ENCODE assay signal across 17 cellular contexts in the genomic region with DNA sequence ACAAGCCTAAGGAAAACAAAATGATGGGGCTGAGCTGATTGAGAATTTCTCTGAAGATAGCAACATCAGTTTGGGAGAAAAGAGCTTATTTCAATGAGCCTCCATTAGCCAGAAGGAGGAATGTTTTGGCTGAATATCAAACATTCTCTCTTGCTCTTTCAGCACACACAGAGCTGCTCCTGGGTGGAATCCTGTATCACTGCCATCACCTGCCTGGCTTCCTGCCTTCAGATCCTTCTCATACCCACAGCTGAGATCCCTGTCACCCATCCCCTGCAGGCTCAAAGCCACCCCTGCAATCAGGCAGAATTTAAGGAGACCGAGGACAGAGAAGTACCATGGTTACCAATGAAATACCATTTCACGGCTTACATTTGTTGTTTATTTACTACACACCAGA. TPM values are rescaled to one million over a fixed set of nuclear protein-coding genes. Genes with fewer than 3 reads are reported as not detected.
"Had no signal": no experiment of that assay in that cellular context is flagged by ENCODE, and none has a peak within 500 bp of the region (broad histone marks: within the 10 kb centered on the region; RNA-seq: fewer than 3 reads in every experiment).

No MANE protein-coding gene starts in this region.

- H3K36me3 ChIP-seq: esophagus muscularis mucosa, gastroesophageal sphincter, heart right ventricle, left lung, lower lobe of right lung had no signal

- DNase-seq: cortex of kidney; effector CD8-positive, alpha-beta T cell; foreskin keratinocyte; glutamatergic neuron; heart right ventricle; hippocampal formation; left cardiac atrium; left lung; left ventricle myocardium superior; lower lobe of right lung; mesenchymal stem cell; naive B cell; naive thymus-derived CD8-positive, alpha-beta T cell had no signal

- H3K9me3 ChIP-seq: esophagus muscularis mucosa, gastroesophageal sphincter, heart right ventricle, left lung, lower lobe of right lung had no signal

- H3K27ac ChIP-seq: esophagus muscularis mucosa, foreskin keratinocyte, gastroesophageal sphincter, heart right ventricle, left lung, lower lobe of right lung had no signal

- H3K4me3 ChIP-seq: esophagus muscularis mucosa, gastroesophageal sphincter, heart right ventricle, left lung, lower lobe of right lung had no signal

- H3K4me1 ChIP-seq: esophagus muscularis mucosa, foreskin keratinocyte, gastroesophageal sphincter, heart right ventricle, left lung, lower lobe of right lung had no signal

- ATAC-seq: foreskin keratinocyte; gastroesophageal sphincter; heart right ventricle; left cardiac atrium; left lung; left ventricle myocardium superior; lower lobe of right lung; naive thymus-derived CD8-positive, alpha-beta T cell had no signal

RNA-seq across cellular contexts. Expression of a gene that starts 27.2 kb away (rescaled TPM):
- total RNA-seq: fibroblast of villous mesenchyme; myocyte; naive thymus-derived CD8-positive, alpha-beta T cell had no signal
